ENCODE assay signal across 9 cellular contexts in genomic region chr7:137978464-137979237, GRCh38. TPM values are rescaled to one million over a fixed set of nuclear protein-coding genes. Genes with fewer than 3 reads are reported as not detected.
DNase-seq lines count a peak whose midpoint lies in the region; ATAC-seq and TF ChIP-seq lines count a peak whose summit lies in the region.
"Had no signal": no experiment of that assay in that cellular context is flagged by ENCODE, and none has a peak within 500 bp of the region (broad histone marks: within the 10 kb centered on the region; RNA-seq: fewer than 3 reads in every experiment).

No MANE protein-coding gene starts in this region.

- no peak for TF ChIP-seq CTCF in adrenal gland (IDR thresholded peaks at IDR 0.05)
- TF ChIP-seq CTCF in heart right ventricle (IDR thresholded peaks at IDR 0.05) = no peak
- TF ChIP-seq CTCF in gastrocnemius medialis (IDR thresholded peaks at IDR 0.05 in 4 of 5, conservative IDR thresholded peaks at IDR 0.05 in 1 of 5) = no peak

- H3K27me3 Mint-ChIP-seq in activated T-cell treated with anti-CD3 and anti-CD28 coated beads, Interleukin-2, amount 50 U/mL, for 4 hours (ENCODE audit: low read depth) = no peaks in the 10 kb centered on the region
- H3K27me3 Mint-ChIP-seq in stimulated activated memory B cell treated with anti-CD40 and anti-IgM and Interleukin-4, amounts not matched to agents 10 μg/mL and 1 μg/mL and 100 μg/mL, for 72 hours = no peaks in the 10 kb centered on the region

- peak; percentile 62 to 94 (median 79) for ATAC-seq in heart right ventricle
- ATAC-seq in gastrocnemius medialis = peak; percentile 78 to 81
- ATAC-seq in activated T-cell treated with anti-CD3 and anti-CD28 coated beads, Interleukin-2, amount 50 U/mL, for 4 hours = no peak
- ATAC-seq in GM18511 (IDR thresholded peaks at IDR 0.05; ENCODE audit: unreplicated experiment) = no peak
- ATAC-seq in stimulated activated memory B cell treated with anti-CD40 and anti-IgM and Interleukin-4, amounts not matched to agents 10 μg/mL and 1 μg/mL and 100 μg/mL, for 72 hours = no peak

- whole genome bisulfite sequencing in adrenal gland, 4 donors = 34 to 40% (median 37%) methylated on average over 8 to 10 of the region's 10 CpGs
- WGBS in heart right ventricle, 2 donors = 60% methylated on average over 10 of the region's 10 CpGs

- peaks cover 6% of the 10 kb centered on the region for H3K9me3 Mint-ChIP-seq in activated T-cell treated with anti-CD3 and anti-CD28 coated beads, Interleukin-2, amount 50 U/mL, for 4 hours
- peaks cover 11% of the 10 kb centered on the region for H3K9me3 Mint-ChIP-seq in stimulated activated memory B cell treated with anti-CD40 and anti-IgM and Interleukin-4, amounts not matched to agents 10 μg/mL and 1 μg/mL and 100 μg/mL, for 72 hours

- DNase-seq in GM04503 (ENCODE audit: low read depth) (peak; percentile 88), adrenal gland (peak; percentile 80 to 93 (median 90)), heart right ventricle (peak; percentile 33 to 76), gastrocnemius medialis (peak; percentile 58 to 75), GM19238 (ENCODE audit: insufficient read length, low spot score) (no peak)
- no peak for DNase-seq in activated T-cell treated with anti-CD3 and anti-CD28 coated beads, Interleukin-2, amount 50 U/mL, for 4 hours

- no peak overlapping the region for H3K27ac Mint-ChIP-seq in stimulated activated memory B cell treated with anti-CD40 and anti-IgM and Interleukin-4, amounts not matched to agents 10 μg/mL and 1 μg/mL and 100 μg/mL, for 72 hours

- H3K36me3 Mint-ChIP-seq in activated T-cell treated with anti-CD3 and anti-CD28 coated beads, Interleukin-2, amount 50 U/mL, for 4 hours (ENCODE audit: insufficient read depth) = peaks cover 21% of the 10 kb centered on the region
- H3K36me3 Mint-ChIP-seq in stimulated activated memory B cell treated with anti-CD40 and anti-IgM and Interleukin-4, amounts not matched to agents 10 μg/mL and 1 μg/mL and 100 μg/mL, for 72 hours = peaks cover 33% of the 10 kb centered on the region

- H3K4me3 Mint-ChIP-seq in activated T-cell treated with anti-CD3 and anti-CD28 coated beads, Interleukin-2, amount 50 U/mL, for 4 hours = no peak overlapping the region
- H3K4me3 Mint-ChIP-seq in stimulated activated memory B cell treated with anti-CD40 and anti-IgM and Interleukin-4, amounts not matched to agents 10 μg/mL and 1 μg/mL and 100 μg/mL, for 72 hours = no peak overlapping the region

- H3K4me3 ChIP-seq in adrenal gland (no peak overlapping the region), heart right ventricle (no peak overlapping the region), gastrocnemius medialis (no peak overlapping the region)
- H3K4me3 ChIP-seq: SK-N-MC had no signal

- H3K36me3 ChIP-seq in adrenal gland (replicated peaks in 1 of 2) (no peaks in the 10 kb centered on the region), heart right ventricle (peaks cover 0 to 10% (median 0%) of the 10 kb centered on the region in 9 donors), gastrocnemius medialis (no peaks in the 10 kb centered on the region)

- H3K27me3 ChIP-seq in adrenal gland (no peaks in the 10 kb centered on the region), heart right ventricle (no peaks in the 10 kb centered on the region), gastrocnemius medialis (no peaks in the 10 kb centered on the region)

- in situ Hi-C loops in gastrocnemius medialis (cut with MboI; ENCODE audit: low sequenced_read_pairs in 4 of 4) = no loop called here

- intact Hi-C loops in adrenal gland (cut with DNase I) (no loop called here), heart right ventricle (cut with DNase I) (loop anchor here in 1 of 10 donors (5.0 kb wide), 1 partner anchor 36 kb away; no protein-coding TSS in a partner anchor), gastrocnemius medialis (cut with DNase I; ENCODE audit: low total_unique reads) (loop anchor here (5.0 kb wide), 1 partner anchor 41 kb away; no protein-coding TSS in a partner anchor)

- H3K4me1 ChIP-seq in adrenal gland (replicated peaks in 1 of 2) (peaks cover 48 to 86% of the 10 kb centered on the region in 2 donors), heart right ventricle (peaks cover 0 to 96% (median 69%) of the 10 kb centered on the region in 9 donors), gastrocnemius medialis (peaks cover 15 to 54% of the 10 kb centered on the region in 2 donors)

- H3K27ac ChIP-seq in adrenal gland = peak overlapping the region; percentile 74 to 94 (median 86)
- peak overlapping the region; percentile 16 to 82 (median 64) for H3K27ac ChIP-seq in heart right ventricle
- peak overlapping the region; percentile 50 to 75 (median 74) for H3K27ac ChIP-seq in gastrocnemius medialis
- H3K27ac ChIP-seq: SK-N-MC had no signal

- no peaks in the 10 kb centered on the region for H3K9me3 ChIP-seq in adrenal gland (replicated peaks in 1 of 3)
- peaks cover 0 to 10% (median 0%) of the 10 kb centered on the region in 11 donors for H3K9me3 ChIP-seq in heart right ventricle
- H3K9me3 ChIP-seq in gastrocnemius medialis = no peaks in the 10 kb centered on the region

- peak in 1 of 2 donors; percentile 39 for TF ChIP-seq POLR2A in adrenal gland (IDR thresholded peaks at IDR 0.05)
- peak; percentile 23 to 33 for TF ChIP-seq POLR2A in gastrocnemius medialis (IDR thresholded peaks at IDR 0.05)

- peaks cover 10% of the 10 kb centered on the region for H3K4me1 Mint-ChIP-seq in activated T-cell treated with anti-CD3 and anti-CD28 coated beads, Interleukin-2, amount 50 U/mL, for 4 hours (ENCODE audit: low read depth)
- peaks cover 19% of the 10 kb centered on the region for H3K4me1 Mint-ChIP-seq in stimulated activated memory B cell treated with anti-CD40 and anti-IgM and Interleukin-4, amounts not matched to agents 10 μg/mL and 1 μg/mL and 100 μg/mL, for 72 hours

RNA-seq across cellular contexts. Expression of gene CREB3L2, which starts 23.2 kb away (rescaled TPM):
- 100 to 1,000 TPM in 4 of 8 donors, 10 to 100 TPM in 4; 44.0 to 169 (median 102) TPM for total RNA-seq in adrenal gland
- polyA plus RNA-seq in adrenal gland = 10 to 100 TPM; 11.4 to 71.1 (median 13.1) TPM
- 10 to 100 TPM; 16.1 to 34.2 (median 23.7) TPM for total RNA-seq in heart right ventricle
- 1 to 10 TPM; 4.2 to 8.4 TPM for polyA plus RNA-seq in heart right ventricle
- 10 to 100 TPM in 1 of 4 donors, 1 to 10 TPM in 3; 2.8 to 12.0 (median 5.4) TPM for total RNA-seq in gastrocnemius medialis
- total RNA-seq in activated T-cell treated with anti-CD3 and anti-CD28 coated beads, Interleukin-2, amount 50 U/mL, for 4 hours = 10 to 100 TPM; 28.1 to 34.6 (median 29.8) TPM

Comparison
In these comparisons a context has a peak if more than half of its experiments do, and no peak if none do; other contexts are left out.
1. DNase-seq: peak in GM04503 (single experiment), adrenal gland (7 of 7), heart right ventricle (2 of 2) and gastrocnemius medialis (2 of 2); none in activated T-cell treated with anti-CD3 and anti-CD28 coated beads, Interleukin-2, amount 50 U/mL, for 4 hours (single experiment) and GM19238 (single experiment).
2. ATAC-seq: peak in heart right ventricle (8 of 8) and gastrocnemius medialis (2 of 2); none in activated T-cell treated with anti-CD3 and anti-CD28 coated beads, Interleukin-2, amount 50 U/mL, for 4 hours (0 of 2), GM18511 (single experiment) and stimulated activated memory B cell treated with anti-CD40 and anti-IgM and Interleukin-4, amounts not matched to agents 10 μg/mL and 1 μg/mL and 100 μg/mL, for 72 hours (single experiment).
3. Peak in every context shown above with its lines, with median percentiles within 50 percentile points of each other: H3K27ac ChIP-seq.